ENCODE assay signal across 1 cellular context in genomic region chr18:110351-111201, GRCh38.
TF ChIP-seq lines count a peak whose summit lies in the region.

No MANE protein-coding gene starts in this region.

TF ChIP-seq in HEK293, 187 proteins besides CTCF, POLR2A, EP300 and RAD21 (continued from another document):
- TF ChIP-seq ZNF639 (tag by site-specific recombination; IDR thresholded peaks at IDR 0.05) (peak; percentile 65; the same call in 1 of the 2 replicates), GLIS1 (tag by site-specific recombination; IDR thresholded peaks at IDR 0.05) (peak; percentile 81), ZSCAN4 (tag by site-specific recombination; IDR thresholded peaks at IDR 0.05) (peak; percentile 25; the same call in 1 of the 2 replicates), ZNF366 (tag by site-specific recombination; conservative IDR thresholded peaks at IDR 0.05) (peak; percentile 28; the same call in 1 of the 2 replicates), ZNF324 (tag by site-specific recombination; IDR thresholded peaks at IDR 0.05) (peak; percentile 74), SP3 (tag by site-specific recombination; IDR thresholded peaks at IDR 0.05) (peak; percentile 64), KLF10 (tag by site-specific recombination; IDR thresholded peaks at IDR 0.05) (0 out of 2 replicates have a peak, but pooled peaks have one; percentile 42), ZNF629 (tag by site-specific recombination; IDR thresholded peaks at IDR 0.05) (peak; percentile 93)
- TF ChIP-seq, protein P1, sequence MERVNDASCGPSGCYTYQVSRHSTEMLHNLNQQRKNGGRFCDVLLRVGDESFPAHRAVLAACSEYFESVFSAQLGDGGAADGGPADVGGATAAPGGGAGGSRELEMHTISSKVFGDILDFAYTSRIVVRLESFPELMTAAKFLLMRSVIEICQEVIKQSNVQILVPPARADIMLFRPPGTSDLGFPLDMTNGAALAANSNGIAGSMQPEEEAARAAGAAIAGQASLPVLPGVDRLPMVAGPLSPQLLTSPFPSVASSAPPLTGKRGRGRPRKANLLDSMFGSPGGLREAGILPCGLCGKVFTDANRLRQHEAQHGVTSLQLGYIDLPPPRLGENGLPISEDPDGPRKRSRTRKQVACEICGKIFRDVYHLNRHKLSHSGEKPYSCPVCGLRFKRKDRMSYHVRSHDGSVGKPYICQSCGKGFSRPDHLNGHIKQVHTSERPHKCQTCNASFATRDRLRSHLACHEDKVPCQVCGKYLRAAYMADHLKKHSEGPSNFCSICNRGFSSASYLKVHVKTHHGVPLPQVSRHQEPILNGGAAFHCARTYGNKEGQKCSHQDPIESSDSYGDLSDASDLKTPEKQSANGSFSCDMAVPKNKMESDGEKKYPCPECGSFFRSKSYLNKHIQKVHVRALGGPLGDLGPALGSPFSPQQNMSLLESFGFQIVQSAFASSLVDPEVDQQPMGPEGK (tag by site-specific recombination; IDR thresholded peaks at IDR 0.05): peak; percentile 88
- TF ChIP-seq, protein P2, sequence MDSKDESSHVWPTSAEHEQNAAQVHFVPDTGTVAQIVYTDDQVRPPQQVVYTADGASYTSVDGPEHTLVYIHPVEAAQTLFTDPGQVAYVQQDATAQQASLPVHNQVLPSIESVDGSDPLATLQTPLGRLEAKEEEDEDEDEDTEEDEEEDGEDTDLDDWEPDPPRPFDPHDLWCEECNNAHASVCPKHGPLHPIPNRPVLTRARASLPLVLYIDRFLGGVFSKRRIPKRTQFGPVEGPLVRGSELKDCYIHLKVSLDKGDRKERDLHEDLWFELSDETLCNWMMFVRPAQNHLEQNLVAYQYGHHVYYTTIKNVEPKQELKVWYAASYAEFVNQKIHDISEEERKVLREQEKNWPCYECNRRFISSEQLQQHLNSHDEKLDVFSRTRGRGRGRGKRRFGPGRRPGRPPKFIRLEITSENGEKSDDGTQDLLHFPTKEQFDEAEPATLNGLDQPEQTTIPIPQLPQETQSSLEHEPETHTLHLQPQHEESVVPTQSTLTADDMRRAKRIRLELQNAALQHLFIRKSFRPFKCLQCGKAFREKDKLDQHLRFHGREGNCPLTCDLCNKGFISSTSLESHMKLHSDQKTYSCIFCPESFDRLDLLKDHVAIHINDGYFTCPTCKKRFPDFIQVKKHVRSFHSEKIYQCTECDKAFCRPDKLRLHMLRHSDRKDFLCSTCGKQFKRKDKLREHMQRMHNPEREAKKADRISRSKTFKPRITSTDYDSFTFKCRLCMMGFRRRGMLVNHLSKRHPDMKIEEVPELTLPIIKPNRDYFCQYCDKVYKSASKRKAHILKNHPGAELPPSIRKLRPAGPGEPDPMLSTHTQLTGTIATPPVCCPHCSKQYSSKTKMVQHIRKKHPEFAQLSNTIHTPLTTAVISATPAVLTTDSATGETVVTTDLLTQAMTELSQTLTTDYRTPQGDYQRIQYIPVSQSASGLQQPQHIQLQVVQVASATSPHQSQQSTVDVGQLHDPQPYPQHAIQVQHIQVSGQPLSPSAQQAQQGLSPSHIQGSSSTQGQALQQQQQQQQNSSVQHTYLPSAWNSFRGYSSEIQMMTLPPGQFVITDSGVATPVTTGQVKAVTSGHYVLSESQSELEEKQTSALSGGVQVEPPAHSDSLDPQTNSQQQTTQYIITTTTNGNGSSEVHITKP (tag by site-specific recombination; IDR thresholded peaks at IDR 0.05): peak; percentile 26; the same call in 1 of the 2 replicates
- TF ChIP-seq, protein P3, sequence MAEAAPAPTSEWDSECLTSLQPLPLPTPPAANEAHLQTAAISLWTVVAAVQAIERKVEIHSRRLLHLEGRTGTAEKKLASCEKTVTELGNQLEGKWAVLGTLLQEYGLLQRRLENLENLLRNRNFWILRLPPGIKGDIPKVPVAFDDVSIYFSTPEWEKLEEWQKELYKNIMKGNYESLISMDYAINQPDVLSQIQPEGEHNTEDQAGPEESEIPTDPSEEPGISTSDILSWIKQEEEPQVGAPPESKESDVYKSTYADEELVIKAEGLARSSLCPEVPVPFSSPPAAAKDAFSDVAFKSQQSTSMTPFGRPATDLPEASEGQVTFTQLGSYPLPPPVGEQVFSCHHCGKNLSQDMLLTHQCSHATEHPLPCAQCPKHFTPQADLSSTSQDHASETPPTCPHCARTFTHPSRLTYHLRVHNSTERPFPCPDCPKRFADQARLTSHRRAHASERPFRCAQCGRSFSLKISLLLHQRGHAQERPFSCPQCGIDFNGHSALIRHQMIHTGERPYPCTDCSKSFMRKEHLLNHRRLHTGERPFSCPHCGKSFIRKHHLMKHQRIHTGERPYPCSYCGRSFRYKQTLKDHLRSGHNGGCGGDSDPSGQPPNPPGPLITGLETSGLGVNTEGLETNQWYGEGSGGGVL (tag by site-specific recombination; IDR thresholded peaks at IDR 0.05): peak; percentile 95
